ENCODE assay signal across 8 cellular contexts in the genomic region with DNA sequence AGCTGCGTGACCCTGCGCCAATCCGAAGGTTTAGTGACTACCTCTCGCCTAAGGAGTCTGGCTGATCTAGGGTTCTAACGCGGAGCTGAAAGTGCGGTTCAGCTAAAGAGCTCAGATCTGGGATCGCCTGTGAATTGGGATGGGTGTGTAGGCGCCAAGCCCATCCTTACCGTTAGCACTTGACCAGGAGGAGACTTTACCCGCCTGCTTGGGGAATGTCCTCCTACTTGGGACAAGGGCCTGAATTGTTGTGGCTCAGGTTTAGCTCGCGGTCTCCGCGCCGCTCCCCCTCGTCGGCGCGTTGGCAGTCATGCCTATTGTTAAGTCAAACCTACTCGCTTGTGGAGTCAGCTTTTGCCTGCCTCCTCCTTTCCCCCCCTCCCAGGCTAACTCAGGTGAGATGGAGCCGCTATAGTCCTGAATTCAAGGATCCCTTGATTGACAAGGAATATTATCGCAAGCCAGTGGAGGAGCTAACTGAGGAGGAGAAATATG. TPM values are rescaled to one million over a fixed set of nuclear protein-coding genes. Genes with fewer than 3 reads are reported as not detected.
A peak's percentile ranks its signal among the peaks of the same experiment; 100 is the strongest.
DNase-seq lines count a peak whose midpoint lies in the region; ATAC-seq, FAIRE-seq and TF ChIP-seq lines count a peak whose summit lies in the region.

No MANE protein-coding gene starts in this region.

- H3K4me1 Mint-ChIP-seq in type B pancreatic cell (ENCODE audit: unreplicated experiment) = peaks cover 16% of the 10 kb centered on the region

- in situ Hi-C loops in GM12878 (cut with MboI) = no loop called here

- SMC1A ChIA-PET in GM12878 (lab: Charles Lee; ENCODE audit: uncharacterized antibody, unreplicated experiment) = interaction anchor here (0.9 to 5.0 kb wide), 14 partner anchors 8 to 150 kb away, joined by 3 to 62 read pairs (median 4); partner anchors contain the start of genes GRB2, MIF4GD, NUP85 and SLC25A19

- peak overlapping the region; percentile 99 for H3K27ac Mint-ChIP-seq in type B pancreatic cell

- peaks cover 69% of the 10 kb centered on the region for H3K79me2 ChIP-seq in DND-41 (ENCODE audit: insufficient read depth, low read length)
- peaks cover 53% of the 10 kb centered on the region for H3K79me2 ChIP-seq in GM12878 (ENCODE audit: control insufficient read depth, insufficient read depth, low read length)

- H3K9me3 ChIP-seq in DND-41 (ENCODE audit: insufficient read depth, low read length, severe bottlenecking) = no peaks in the 10 kb centered on the region
- no peaks in the 10 kb centered on the region for H3K9me3 ChIP-seq in GM12878 (replicated peaks; ENCODE audit: control insufficient read depth, insufficient read depth, low read length)

- peaks cover 6% of the 10 kb centered on the region for H3K36me3 Mint-ChIP-seq in type B pancreatic cell

- RAD21 ChIA-PET in GM12878 (lab: Charles Lee; ENCODE audit: unreplicated experiment) = interaction anchor here (0.9 to 3.5 kb wide), 8 partner anchors 9 to 301 kb away, joined by 3 to 43 read pairs (median 4); partner anchors contain the start of genes GRB2, MIF4GD and SLC25A19

- H3K9me3 Mint-ChIP-seq in type B pancreatic cell = no peaks in the 10 kb centered on the region

- BruUV-seq in GM12878 (replicated peaks; lab: Mats Ljungman, UMichigan) = TSS peak; percentile 70

- H3K4me2 ChIP-seq in DND-41 (ENCODE audit: insufficient read depth, low read length) (peak overlapping the region; percentile 82), GM12878 (ENCODE audit: control insufficient read depth, insufficient read depth) (peak overlapping the region; percentile 95)

- TF ChIP-seq POLR2A in GM12878 (IDR thresholded peaks at IDR 0.05; ENCODE audit: low read depth, low read length) (no peak), lower leg skin (IDR thresholded peaks at IDR 0.05) (no peak)

- H3K4me1 ChIP-seq in DND-41 (ENCODE audit: insufficient read depth, low read length) (peaks cover 42% of the 10 kb centered on the region), GM12878 (ENCODE audit: control insufficient read depth, insufficient read depth, low read length) (peaks cover 9% of the 10 kb centered on the region)

- DNase-seq in DND-41 (no peak), HT-29 (ENCODE audit: low spot score) (peak; percentile 58), GM12878 (ENCODE audit: low read depth, low spot score) (no peak), lower leg skin (ENCODE audit: low spot score in 2 of 2) (no peak), type B pancreatic cell (ENCODE audit: extremely low spot score, unreplicated experiment) (no peak), cerebellar nuclear complex (lab: John Stamatoyannopoulos, UW) (no peak), NCI-H1694 (lab: John Stamatoyannopoulos, UW) (no peak), NCI-H510A (lab: John Stamatoyannopoulos, UW) (no peak)

- FAIRE-seq in GM12878 (lab: Jason Lieb, UNC) = no peak

- H3K4me3 Mint-ChIP-seq in type B pancreatic cell = peak overlapping the region; percentile 99

- POLR2A ChIA-PET in GM12878 (lab: Charles Lee) = interaction anchor here (0.5 to 4.8 kb wide), 13 partner anchors 9 to 153 kb away, joined by 3 to 81 read pairs (median 4); partner anchors contain the start of genes ARMC7, MIF4GD and SLC25A19

- H3K36me3 ChIP-seq in DND-41 (ENCODE audit: insufficient read depth, low read length) = peaks cover 44% of the 10 kb centered on the region
- peaks cover 7 to 13% of the 10 kb centered on the region in 2 experiments for H3K36me3 ChIP-seq in GM12878 (ENCODE audit: control insufficient read depth in 2 of 2, insufficient read depth in 2 of 2, low read length in 1 of 2)

- no peaks in the 10 kb centered on the region for H3K27me3 Mint-ChIP-seq in type B pancreatic cell

- intact Hi-C loops in GM12878 (cut with micrococcal nuclease; ENCODE audit: unreplicated experiment) = loop anchor here (10.0 kb wide), 1 partner anchor 253 kb away; the partner anchor contains the start of genes CASKIN2 and TSEN54
- intact Hi-C loops in lower leg skin (cut with DNase I; ENCODE audit: low total_unique reads) = no loop called here

- H3K4me3 ChIP-seq in DND-41 (ENCODE audit: low read depth in 1 of 2, low read length in 2 of 2) = peak overlapping the region; percentile 67 to 77
- H3K4me3 ChIP-seq in GM12878 = peak overlapping the region; percentile 86
- H3K4me3 ChIP-seq in lower leg skin (ENCODE audit: low read depth, poor library complexity, severe bottlenecking) = peak overlapping the region; percentile 100

- WGBS in GM12878 (ENCODE audit: insufficient coverage, insufficient replicate concordance, low lambda C conversion rate, missing lambda C conversion rate) = 1% methylated on average over 21 of the region's 23 CpGs
- WGBS in lower leg skin, 2 donors = 0 to 2% methylated on average over 21 to 23 of the region's 23 CpGs

- TF ChIP-seq CTCF in DND-41 (IDR thresholded peaks at IDR 0.05; ENCODE audit: borderline replicate concordance, extremely low read depth, low read length, poor library complexity, severe bottlenecking) = no peak
- no peak for TF ChIP-seq CTCF in GM12878 (IDR thresholded peaks at IDR 0.05 in 2 of 3, conservative IDR thresholded peaks at IDR 0.05 in 1 of 3; ENCODE audit: control insufficient read depth in 2 of 3, extremely low read depth in 1 of 3, insufficient read depth in 1 of 3, low read depth in 3 of 3, low read length in 3 of 3)
- TF ChIP-seq CTCF in lower leg skin (IDR thresholded peaks at IDR 0.05) = no peak
- no peak for TF ChIP-seq CTCF in type B pancreatic cell (conservative IDR thresholded peaks at IDR 0.05)

- H3K9ac ChIP-seq in DND-41 (ENCODE audit: low read depth, low read length) = peak overlapping the region; percentile 81
- peak overlapping the region; percentile 100 for H3K9ac ChIP-seq in GM12878 (ENCODE audit: control insufficient read depth, insufficient read depth, low read length)

- CTCF ChIA-PET in GM12878 (lab: Yijun Ruan, JAX) = interaction anchor here (0.6 to 4.8 kb wide), 16 partner anchors 9 to 372 kb away, joined by 3 to 58 read pairs (median 5); partner anchors contain the start of genes GRB2, LLGL2, MIF4GD and SLC25A19

- H2AFZ ChIP-seq in DND-41 (ENCODE audit: low read depth, low read length) = peak overlapping the region; percentile 89
- peak overlapping the region; percentile 97 for H2AFZ ChIP-seq in GM12878 (ENCODE audit: control insufficient read depth, low read depth, low read length)

- no peak for TF ChIP-seq RAD21 in GM12878 (IDR thresholded peaks at IDR 0.05; ENCODE audit: insufficient read depth, low read depth, low read length)

- H4K20me1 ChIP-seq in DND-41 (ENCODE audit: insufficient read depth, low read length) (peaks cover 24% of the 10 kb centered on the region), GM12878 (ENCODE audit: control insufficient read depth, insufficient read depth) (no peaks in the 10 kb centered on the region)

- peak overlapping the region; percentile 95 for H3K27ac ChIP-seq in DND-41 (ENCODE audit: low read length)
- peak overlapping the region; percentile 99 for H3K27ac ChIP-seq in GM12878 (ENCODE audit: control insufficient read depth, insufficient read depth)

- TF ChIP-seq EP300 in GM12878 (IDR thresholded peaks at IDR 0.05; ENCODE audit: borderline replicate concordance in 1 of 2, control insufficient read depth in 1 of 2, low read depth in 2 of 2, low read length in 2 of 2) = no peak

- H3K27me3 ChIP-seq in DND-41 (ENCODE audit: insufficient read depth, low read length, poor library complexity) = no peaks in the 10 kb centered on the region
- H3K27me3 ChIP-seq in GM12878 (replicated peaks in 1 of 2; ENCODE audit: control insufficient read depth in 2 of 2, insufficient read depth in 2 of 2, low read length in 1 of 2) = no peaks in the 10 kb centered on the region

- ATAC-seq in DND-41 (ENCODE audit: insufficient read depth, low read depth) (peak; percentile 25), GM12878 (peak; percentile 39)

RNA-seq across cellular contexts. Expression of gene MRPS7, which starts 0.5 kb away (rescaled TPM):
- total RNA-seq in HT-29 (2014; rRNA removed; shearing (Covaris generic)) = 77.5 and 77.7 TPM in 2 replicates
- total RNA-seq in GM12878 (2013; cell fraction: nucleolus; rRNA removed) = 40.8 and 41.5 TPM in 2 replicates
- 105 and 117 TPM in 2 replicates for total RNA-seq in GM12878 (2014; rRNA removed)
- 89.6 and 101 TPM in 2 replicates for total RNA-seq in GM12878 (2014; rRNA removed; fragmentation: Illumina TruSeq; extraction: Trizol)
- total RNA-seq in GM12878 (2021) = 88.4 and 89.2 TPM in 2 replicates
- 40.9 TPM for polyA plus RNA-seq in GM12878 (2011; ENCODE audit: low read depth)
- polyA plus RNA-seq in GM12878 (2011; rRNA removed) = 73.6 and 89.7 TPM in 2 replicates
- 90.3 and 94.2 TPM in 2 replicates for polyA plus RNA-seq in GM12878 (2011; cell fraction: cytosol; rRNA removed)
- polyA plus RNA-seq in GM12878 (2011; cell fraction: nucleus; rRNA removed) = 68.9 and 73.0 TPM in 2 replicates
- polyA plus RNA-seq in GM12878 (2012) = 50.5 and 55.2 TPM in 2 replicates
- polyA plus RNA-seq in GM12878 (2014; fragmentation: Illumina TruSeq; extraction: Trizol) = 71.2 and 101 TPM in 2 replicates
- 100 to 1,000 TPM; 161 to 209 TPM for polyA plus RNA-seq in GM12878 (2014; fragmentation: Nextera tagmentation; extraction: Ambion mirVana)
- 93.2 and 108 TPM in 2 replicates for polyA plus RNA-seq in GM12878 (2014; rRNA removed)
- 100 to 1,000 TPM; 207 to 217 TPM for polyA plus RNA-seq in GM12878 (2016; fragmentation: Nextera tagmentation; extraction: Ambion mirVana)
- 44.1 and 47.2 TPM in 2 replicates for polyA minus RNA-seq in GM12878 (2011; rRNA and poly(A)+ RNA removed)
- polyA minus RNA-seq in GM12878 (2011; cell fraction: cytosol; rRNA and poly(A)+ RNA removed) = 16.8 and 20.8 TPM in 2 replicates
- polyA minus RNA-seq in GM12878 (2011; cell fraction: nucleus; rRNA and poly(A)+ RNA removed) = 26.8 and 39.8 TPM in 2 replicates
- 10 to 100 TPM; 20.7 to 36.0 (median 31.4) TPM for total RNA-seq in lower leg skin
- 67.0 and 70.9 TPM in 2 replicates for total RNA-seq in type B pancreatic cell (ENCODE audit: low replicate concordance)

RNA-seq across cellular contexts. Expression of gene GGA3, which starts 0.8 kb away (rescaled TPM):
- total RNA-seq in HT-29 (2014; rRNA removed; shearing (Covaris generic)) = 16.4 and 20.7 TPM in 2 replicates
- total RNA-seq in GM12878 (2013; cell fraction: nucleolus; rRNA removed) = 70.6 and 92.6 TPM in 2 replicates
- total RNA-seq in GM12878 (2014; rRNA removed) (19.6 and 20.7 TPM in 2 replicates), GM12878 (2014; rRNA removed; fragmentation: Illumina TruSeq; extraction: Trizol) (13.5 and 14.3 TPM in 2 replicates), GM12878 (2021) (52.1 and 57.5 TPM in 2 replicates), lower leg skin (10 to 100 TPM; 27.5 to 43.1 (median 29.9) TPM), type B pancreatic cell (ENCODE audit: low replicate concordance) (49.7 and 64.4 TPM in 2 replicates)
- 34.9 TPM for polyA plus RNA-seq in GM12878 (2011; ENCODE audit: low read depth)
- polyA plus RNA-seq in GM12878 (2011; rRNA removed) (26.2 and 34.9 TPM in 2 replicates), GM12878 (2014; fragmentation: Illumina TruSeq; extraction: Trizol) (31.7 and 41.3 TPM in 2 replicates), GM12878 (2014; fragmentation: Nextera tagmentation; extraction: Ambion mirVana) (1 to 10 TPM; 7.0 to 8.1 TPM), GM12878 (2014; rRNA removed) (36.4 and 40.2 TPM in 2 replicates), GM12878 (2016; fragmentation: Nextera tagmentation; extraction: Ambion mirVana) (10 to 100 TPM; 33.0 to 36.3 TPM)
- polyA plus RNA-seq in GM12878 (2011; cell fraction: cytosol; rRNA removed) = 25.9 and 26.0 TPM in 2 replicates
- polyA plus RNA-seq in GM12878 (2011; cell fraction: nucleus; rRNA removed) = 244 and 300 TPM in 2 replicates
- 51.0 and 62.2 TPM in 2 replicates for polyA plus RNA-seq in GM12878 (2012)
- polyA minus RNA-seq in GM12878 (2011; rRNA and poly(A)+ RNA removed) = 50.4 and 73.4 TPM in 2 replicates
- 9.0 and 14.0 TPM in 2 replicates for polyA minus RNA-seq in GM12878 (2011; cell fraction: cytosol; rRNA and poly(A)+ RNA removed)
- polyA minus RNA-seq in GM12878 (2011; cell fraction: nucleus; rRNA and poly(A)+ RNA removed) = 39.3 and 49.0 TPM in 2 replicates

RNA-seq across cellular contexts. Expression of gene MIF4GD, which starts 8.9 kb away (rescaled TPM):
- total RNA-seq in HT-29 (2014; rRNA removed; shearing (Covaris generic)) = 22.8 and 28.8 TPM in 2 replicates
- total RNA-seq in GM12878 (2013; cell fraction: nucleolus; rRNA removed) = 10.9 and 13.8 TPM in 2 replicates
- 43.9 and 44.3 TPM in 2 replicates for total RNA-seq in GM12878 (2014; rRNA removed)
- total RNA-seq in GM12878 (2014; rRNA removed; fragmentation: Illumina TruSeq; extraction: Trizol) = 22.8 and 23.4 TPM in 2 replicates
- 40.0 and 45.6 TPM in 2 replicates for total RNA-seq in GM12878 (2021)
- polyA plus RNA-seq in GM12878 (2011; ENCODE audit: low read depth) = 30.0 TPM
- 49.8 and 66.1 TPM in 2 replicates for polyA plus RNA-seq in GM12878 (2011; rRNA removed)
- 94.7 and 108 TPM in 2 replicates for polyA plus RNA-seq in GM12878 (2011; cell fraction: cytosol; rRNA removed)
- polyA plus RNA-seq in GM12878 (2011; cell fraction: nucleus; rRNA removed) = 65.0 and 80.8 TPM in 2 replicates
- 33.3 and 39.1 TPM in 2 replicates for polyA plus RNA-seq in GM12878 (2012)
- polyA plus RNA-seq in GM12878 (2014; fragmentation: Illumina TruSeq; extraction: Trizol) = 20.4 and 42.0 TPM in 2 replicates
- 10 to 100 TPM; 94.7 to 96.2 TPM for polyA plus RNA-seq in GM12878 (2014; fragmentation: Nextera tagmentation; extraction: Ambion mirVana)
- polyA plus RNA-seq in GM12878 (2014; rRNA removed) = 49.6 and 57.0 TPM in 2 replicates
- 10 to 100 TPM; 63.3 to 69.4 TPM for polyA plus RNA-seq in GM12878 (2016; fragmentation: Nextera tagmentation; extraction: Ambion mirVana)
- polyA minus RNA-seq in GM12878 (2011; rRNA and poly(A)+ RNA removed) = 47.0 and 62.1 TPM in 2 replicates
- 17.5 and 19.3 TPM in 2 replicates for polyA minus RNA-seq in GM12878 (2011; cell fraction: cytosol; rRNA and poly(A)+ RNA removed)
- polyA minus RNA-seq in GM12878 (2011; cell fraction: nucleus; rRNA and poly(A)+ RNA removed) = 10.2 and 17.5 TPM in 2 replicates
- 10 to 100 TPM; 22.6 to 41.8 (median 32.6) TPM for total RNA-seq in lower leg skin
- 11.9 and 16.6 TPM in 2 replicates for total RNA-seq in type B pancreatic cell (ENCODE audit: low replicate concordance)

RNA-seq across cellular contexts. Expression of gene SLC25A19, which starts 27.1 kb away (rescaled TPM):
- 39.8 and 46.4 TPM in 2 replicates for total RNA-seq in HT-29 (2014; rRNA removed; shearing (Covaris generic))
- total RNA-seq in GM12878 (2013; cell fraction: nucleolus; rRNA removed) = 89.0 and 97.1 TPM in 2 replicates
- total RNA-seq in GM12878 (2014; rRNA removed) = 55.6 and 58.3 TPM in 2 replicates
- 39.7 and 49.1 TPM in 2 replicates for total RNA-seq in GM12878 (2014; rRNA removed; fragmentation: Illumina TruSeq; extraction: Trizol)
- total RNA-seq in GM12878 (2021) = 59.6 and 60.6 TPM in 2 replicates
- 19.4 TPM for polyA plus RNA-seq in GM12878 (2011; ENCODE audit: low read depth)
- polyA plus RNA-seq in GM12878 (2011; rRNA removed) = 28.3 and 39.2 TPM in 2 replicates
- polyA plus RNA-seq in GM12878 (2011; cell fraction: cytosol; rRNA removed) = 62.0 and 77.9 TPM in 2 replicates
- polyA plus RNA-seq in GM12878 (2011; cell fraction: nucleus; rRNA removed) = 63.2 and 65.7 TPM in 2 replicates
- 31.7 and 40.1 TPM in 2 replicates for polyA plus RNA-seq in GM12878 (2012)
- polyA plus RNA-seq in GM12878 (2014; fragmentation: Illumina TruSeq; extraction: Trizol) = 24.1 and 45.5 TPM in 2 replicates
- 10 to 100 TPM; 32.9 to 43.1 TPM for polyA plus RNA-seq in GM12878 (2014; fragmentation: Nextera tagmentation; extraction: Ambion mirVana)
- polyA plus RNA-seq in GM12878 (2014; rRNA removed) = 68.5 and 69.4 TPM in 2 replicates
- 10 to 100 TPM; 77.0 to 91.6 TPM for polyA plus RNA-seq in GM12878 (2016; fragmentation: Nextera tagmentation; extraction: Ambion mirVana)
- polyA minus RNA-seq in GM12878 (2011; rRNA and poly(A)+ RNA removed) = 27.9 and 43.7 TPM in 2 replicates
- polyA minus RNA-seq in GM12878 (2011; cell fraction: cytosol; rRNA and poly(A)+ RNA removed) = 16.3 and 17.8 TPM in 2 replicates
- polyA minus RNA-seq in GM12878 (2011; cell fraction: nucleus; rRNA and poly(A)+ RNA removed) = 19.6 and 37.5 TPM in 2 replicates
- total RNA-seq in lower leg skin = 1 to 10 TPM; 4.0 to 7.1 (median 5.9) TPM
- total RNA-seq in type B pancreatic cell (ENCODE audit: low replicate concordance) = 17.0 and 17.8 TPM in 2 replicates

RNA-seq across cellular contexts. Expression of gene NUP85, which starts 56.7 kb away (rescaled TPM):
- 60.3 and 61.7 TPM in 2 replicates for total RNA-seq in HT-29 (2014; rRNA removed; shearing (Covaris generic))
- total RNA-seq in GM12878 (2013; cell fraction: nucleolus; rRNA removed) = 89.4 and 98.6 TPM in 2 replicates
- 47.1 and 57.8 TPM in 2 replicates for total RNA-seq in GM12878 (2014; rRNA removed)
- total RNA-seq in GM12878 (2014; rRNA removed; fragmentation: Illumina TruSeq; extraction: Trizol) = 52.9 and 54.0 TPM in 2 replicates
- 82.5 and 97.9 TPM in 2 replicates for total RNA-seq in GM12878 (2021)
- polyA plus RNA-seq in GM12878 (2011; ENCODE audit: low read depth) = 58.6 TPM
- polyA plus RNA-seq in GM12878 (2011; rRNA removed) = 80.8 and 92.9 TPM in 2 replicates
- polyA plus RNA-seq in GM12878 (2011; cell fraction: cytosol; rRNA removed) = 112 and 130 TPM in 2 replicates
- polyA plus RNA-seq in GM12878 (2011; cell fraction: nucleus; rRNA removed) = 362 and 389 TPM in 2 replicates
- polyA plus RNA-seq in GM12878 (2012) = 37.7 and 46.3 TPM in 2 replicates
- 59.6 and 65.9 TPM in 2 replicates for polyA plus RNA-seq in GM12878 (2014; fragmentation: Illumina TruSeq; extraction: Trizol)
- 100 to 1,000 TPM; 127 to 135 TPM for polyA plus RNA-seq in GM12878 (2014; fragmentation: Nextera tagmentation; extraction: Ambion mirVana)
- 83.2 and 87.8 TPM in 2 replicates for polyA plus RNA-seq in GM12878 (2014; rRNA removed)
- 100 to 1,000 TPM; 103 to 104 TPM for polyA plus RNA-seq in GM12878 (2016; fragmentation: Nextera tagmentation; extraction: Ambion mirVana)
- polyA minus RNA-seq in GM12878 (2011; rRNA and poly(A)+ RNA removed) = 80.2 and 80.8 TPM in 2 replicates
- 24.1 and 34.9 TPM in 2 replicates for polyA minus RNA-seq in GM12878 (2011; cell fraction: cytosol; rRNA and poly(A)+ RNA removed)
- 54.2 and 98.1 TPM in 2 replicates for polyA minus RNA-seq in GM12878 (2011; cell fraction: nucleus; rRNA and poly(A)+ RNA removed)
- 10 to 100 TPM; 32.1 to 46.2 (median 35.1) TPM for total RNA-seq in lower leg skin
- total RNA-seq in type B pancreatic cell (ENCODE audit: low replicate concordance) = 63.3 and 84.1 TPM in 2 replicates
